In genomic region chr1:183975651-183976050, GRCh38 we compare ENCODE assay signal across 31 cellular contexts.
DNase-seq lines count a peak whose midpoint lies in the region; ATAC-seq and TF ChIP-seq lines count a peak whose summit lies in the region.
"Had no signal": no experiment of that assay in that cellular context is flagged by ENCODE, and none has a peak within 500 bp of the region (broad histone marks: within the 10 kb centered on the region; RNA-seq: fewer than 3 reads in every experiment).

No MANE protein-coding gene starts in this region.

- H3K4me3 Mint-ChIP-seq in activated CD4-positive, alpha-beta T cell treated with anti-CD3 and anti-CD28 coated beads, Interleukin-2, amount 10 ng/mL, durations not matched to agents 24 days and 14 days, result no peak overlapping the region
- H3K4me3 Mint-ChIP-seq: B cell; CD14-positive monocyte; CD4-positive, alpha-beta memory T cell; CD4-positive, alpha-beta T cell; CD4-positive, CD25-positive, alpha-beta regulatory T cell; CD8-positive, alpha-beta memory T cell; CD8-positive, alpha-beta T cell had no signal

- intact Hi-C loops in activated CD4-positive, alpha-beta T cell treated with anti-CD3 and anti-CD28 coated beads, Interleukin-2, amount 10 ng/mL, durations not matched to agents 24 days and 14 days (cut with micrococcal nuclease), result no loop called here
- intact Hi-C loops in thyroid gland (cut with DNase I), result no loop called here

- H3K9me3 ChIP-seq in thyroid gland, result no peaks in the 10 kb centered on the region
- H3K9me3 ChIP-seq: A549; BE2C; BLaER1; BLaER1 treated with 17β-estradiol and CSF1 and Interleukin-3, amounts not matched to agents 10 nM and 100 nM; Caco-2 had no signal

- H3K4me1 ChIP-seq in thyroid gland, result peaks cover 23 to 25% of the 10 kb centered on the region in 2 donors
- H3K4me1 ChIP-seq: A549; BE2C; BLaER1; BLaER1 treated with 17β-estradiol and CSF1 and Interleukin-3, amounts not matched to agents 10 nM and 100 nM; Caco-2 had no signal

- H3K4me3 ChIP-seq in thyroid gland (replicated peaks in 1 of 3), result no peak overlapping the region
- H3K4me3 ChIP-seq: A549; BLaER1; BLaER1 treated with 17β-estradiol and CSF1 and Interleukin-3, amounts not matched to agents 10 nM and 100 nM had no signal

- H3K36me3 Mint-ChIP-seq in activated CD4-positive, alpha-beta T cell treated with anti-CD3 and anti-CD28 coated beads, Interleukin-2, amount 10 ng/mL, durations not matched to agents 24 days and 14 days (ENCODE audit: low read depth), result no peaks in the 10 kb centered on the region
- H3K36me3 Mint-ChIP-seq: CD14-positive monocyte; CD4-positive, alpha-beta memory T cell; CD4-positive, CD25-positive, alpha-beta regulatory T cell; CD8-positive, alpha-beta T cell had no signal

- peaks cover 8% of the 10 kb centered on the region for H3K27me3 Mint-ChIP-seq in activated CD4-positive, alpha-beta T cell treated with anti-CD3 and anti-CD28 coated beads, Interleukin-2, amount 10 ng/mL, durations not matched to agents 24 days and 14 days
- H3K27me3 Mint-ChIP-seq: CD4-positive, alpha-beta T cell had no signal

- no peaks in the 10 kb centered on the region for H3K9me3 Mint-ChIP-seq in activated CD4-positive, alpha-beta T cell treated with anti-CD3 and anti-CD28 coated beads, Interleukin-2, amount 10 ng/mL, durations not matched to agents 24 days and 14 days
- H3K9me3 Mint-ChIP-seq: CD4-positive, alpha-beta T cell; CD8-positive, alpha-beta memory T cell; CD8-positive, alpha-beta T cell had no signal

- TF ChIP-seq CTCF in thyroid gland (IDR thresholded peaks at IDR 0.05), result no peak

- 41 to 44% methylated on average over 3 of the region's 3 CpGs for WGBS in thyroid gland, 2 donors

- no peaks in the 10 kb centered on the region for H3K36me3 ChIP-seq in thyroid gland
- H3K36me3 ChIP-seq: BE2C, BLaER1 had no signal

- TF ChIP-seq POLR2A in thyroid gland (IDR thresholded peaks at IDR 0.05), result no peak
- no peak for TF ChIP-seq POLR2A in GM18505 (IDR thresholded peaks at IDR 0.05; ENCODE audit: borderline replicate concordance, extremely low read depth, insufficient read depth, insufficient read length)

- peak; percentile 24 for DNase-seq in activated CD4-positive, alpha-beta T cell treated with anti-CD3 and anti-CD28 coated beads, Interleukin-2, amount 10 ng/mL, durations not matched to agents 24 days and 14 days
- DNase-seq in activated CD4-positive, alpha-beta T cell treated with anti-CD3 and anti-CD28 coated beads for 48 hours, result no peak
- peak; percentile 83 to 85 for DNase-seq in thyroid gland
- DNase-seq: 8988T; ACHN; AML-193; BE2C; C1 segment of cervical spinal cord; Caco-2; Calu3; CD4-positive, alpha-beta memory T cell; CD4-positive, alpha-beta T cell; CD4-positive, CD25-positive, alpha-beta regulatory T cell; CD8-positive, alpha-beta memory T cell; CD8-positive, alpha-beta T cell; COR-L47; DMS 273 treated with DMSO at 0.1 percent for 48 hours; DMS153; DMS53; DMS79; DMS79 treated with DMSO at 0.1 percent for 48 hours; DND-41; EL had no signal

- H3K4me1 Mint-ChIP-seq in activated CD4-positive, alpha-beta T cell treated with anti-CD3 and anti-CD28 coated beads, Interleukin-2, amount 10 ng/mL, durations not matched to agents 24 days and 14 days, result no peaks in the 10 kb centered on the region
- H3K4me1 Mint-ChIP-seq: B cell; CD14-positive monocyte; CD4-positive, CD25-positive, alpha-beta regulatory T cell; CD8-positive, alpha-beta memory T cell had no signal

- ATAC-seq in GM18505 (IDR thresholded peaks at IDR 0.05; ENCODE audit: unreplicated experiment), result no peak
- ATAC-seq: A549; CD8-positive, alpha-beta T cell had no signal

- no peaks in the 10 kb centered on the region for H3K27me3 ChIP-seq in thyroid gland
- H3K27me3 ChIP-seq: BE2C; BLaER1; BLaER1 treated with 17β-estradiol and CSF1 and Interleukin-3, amounts not matched to agents 10 nM and 100 nM had no signal

- H3K27ac ChIP-seq in thyroid gland, result peak overlapping the region; percentile 10 to 86 (median 57)
- H3K27ac ChIP-seq: 22Rv1; A549; BLaER1; BLaER1 treated with 17β-estradiol and CSF1 and Interleukin-3, amounts not matched to agents 10 nM and 100 nM; C4-2B had no signal

- H3K27ac Mint-ChIP-seq in activated CD4-positive, alpha-beta T cell treated with anti-CD3 and anti-CD28 coated beads, Interleukin-2, amount 10 ng/mL, durations not matched to agents 24 days and 14 days, result no peak overlapping the region
- H3K27ac Mint-ChIP-seq: B cell; CD14-positive monocyte; CD4-positive, alpha-beta memory T cell; CD4-positive, alpha-beta T cell; CD4-positive, CD25-positive, alpha-beta regulatory T cell; CD8-positive, alpha-beta T cell had no signal
